Comparison of ENCODE assay signal across 11 cellular contexts in genomic region chr4:108483077-108483476, GRCh38.
DNase-seq lines count a peak whose midpoint lies in the region; ATAC-seq and TF ChIP-seq lines count a peak whose summit lies in the region.
"Had no signal": no experiment of that assay in that cellular context is flagged by ENCODE, and none has a peak within 500 bp of the region (broad histone marks: within the 10 kb centered on the region; RNA-seq: fewer than 3 reads in every experiment).

No MANE protein-coding gene starts in this region.

- intact Hi-C loops in A673 (cut with micrococcal nuclease; ENCODE audit: unreplicated experiment), result no loop called here

- peaks cover 6% of the 10 kb centered on the region for H3K4me1 ChIP-seq in A673 (ENCODE audit: insufficient read depth, low read length, poor library complexity, severe bottlenecking)

- no peaks in the 10 kb centered on the region for H3K36me3 ChIP-seq in A673 (ENCODE audit: insufficient read depth, low read length, poor library complexity, severe bottlenecking)

- BruUV-seq in A673 (replicated peaks; lab: Mats Ljungman, UMichigan), result no TSS peak

- H3K4me3 ChIP-seq in A673 (ENCODE audit: low read depth, low read length, poor library complexity, severe bottlenecking), result no peak overlapping the region
- no peak overlapping the region for H3K4me3 ChIP-seq in choroid plexus epithelial cell (ENCODE audit: low read depth, low read length)

- POLR2A ChIA-PET in A673 (lab: Charles Lee; ENCODE audit: low non-redundant PET), result no interaction called here

- H3K27me3 ChIP-seq in A673 (replicated peaks; ENCODE audit: insufficient read depth, low read depth, low read length, poor library complexity), result no peaks in the 10 kb centered on the region

- peak; percentile 14 for DNase-seq in A673 (ENCODE audit: low spot score)
- peak; percentile 8 for DNase-seq in UCSD-AML1 (lab: John Stamatoyannopoulos, UW; ENCODE audit: unreplicated experiment)
- DNase-seq in choroid plexus epithelial cell (ENCODE audit: low read depth), result peak; percentile 31
- DNase-seq in nucleus accumbens (lab: John Stamatoyannopoulos, UW), result no peak
- DNase-seq in iPS-NIHi11 (ENCODE audit: low spot score), result no peak
- DNase-seq: amniotic stem cell, Karpas-422, mesendoderm had no signal

- CTCF ChIA-PET in A673 (lab: Charles Lee), result no interaction called here

- no peak for TF ChIP-seq CTCF in A673 (conservative IDR thresholded peaks at IDR 0.05; ENCODE audit: low read depth, low read length)
- TF ChIP-seq CTCF in choroid plexus epithelial cell (conservative IDR thresholded peaks at IDR 0.05; ENCODE audit: low read depth, low read length), result no peak

- peak; percentile 50 for ATAC-seq in HG02798 (IDR thresholded peaks at IDR 0.05; ENCODE audit: poor library complexity, unreplicated experiment)
- ATAC-seq in HG03520 (IDR thresholded peaks at IDR 0.05; ENCODE audit: unreplicated experiment), result no peak
- ATAC-seq in HG03469 (IDR thresholded peaks at IDR 0.05; ENCODE audit: unreplicated experiment), result no peak

- H3K9me3 ChIP-seq in A673 (ENCODE audit: low read depth, low read length, poor library complexity, severe bottlenecking), result no peaks in the 10 kb centered on the region

- no peak overlapping the region for H3K27ac ChIP-seq in A673 (ENCODE audit: low read depth, low read length, poor library complexity, severe bottlenecking)

Comparison
In these comparisons a context has a peak if more than half of its experiments do, and no peak if none do; other contexts are left out.
1. DNase-seq: peak in A673 (single experiment), UCSD-AML1 (single experiment) and choroid plexus epithelial cell (single experiment); none in nucleus accumbens (0 of 56) and iPS-NIHi11 (single experiment).